8 cellular contexts compared by ENCODE assay signal in genomic region chr10:94545277-94546057, GRCh38. TPM values are rescaled to one million over a fixed set of nuclear protein-coding genes. Genes with fewer than 3 reads are reported as not detected.
DNase-seq lines count a peak whose midpoint lies in the region; ATAC-seq, FAIRE-seq and TF ChIP-seq lines count a peak whose summit lies in the region.

TSS of gene HELLS (plus strand) at chr10:94545788. CDS start at chr10:94545922, 134 bp downstream.

- H2AFZ ChIP-seq in astrocyte (ENCODE audit: low read depth, low read length) (peak within 1 kb of the TSS; percentile 98), hepatocyte (peak within 1 kb of the TSS; percentile 98)

- no peaks in the 10 kb centered on the region for H3K36me3 Mint-ChIP-seq in astrocyte (ENCODE audit: low read depth, unreplicated experiment)

- peak within 1 kb of the TSS; percentile 94 for H3K4me3 Mint-ChIP-seq in astrocyte (ENCODE audit: unreplicated experiment)

- H3K9me3 Mint-ChIP-seq in astrocyte (ENCODE audit: unreplicated experiment): no peaks in the 10 kb centered on the region

- H3K9me3 ChIP-seq in astrocyte (ENCODE audit: insufficient read depth, low read depth, low read length) (no peaks in the 10 kb centered on the region), hepatocyte (ENCODE audit: low read depth) (no peaks in the 10 kb centered on the region)

- peak within 1 kb of the TSS; percentile 99 for H3K9ac ChIP-seq in astrocyte (ENCODE audit: low read length)

- H3K4me1 Mint-ChIP-seq in astrocyte (ENCODE audit: low read depth, unreplicated experiment): peaks cover 1% of the 10 kb centered on the region

- H3K27me3 ChIP-seq in astrocyte (ENCODE audit: insufficient read depth, low read length) (no peaks in the 10 kb centered on the region), hepatocyte (no peaks in the 10 kb centered on the region)

- peak within 1 kb of the TSS; percentile 96 for H3K4me2 ChIP-seq in astrocyte (ENCODE audit: low read length)
- peak within 1 kb of the TSS; percentile 89 for H3K4me2 ChIP-seq in hepatocyte

- no peaks in the 10 kb centered on the region for H3K36me3 ChIP-seq in astrocyte (ENCODE audit: insufficient read depth, low read length)
- H3K36me3 ChIP-seq in hepatocyte (replicated peaks; ENCODE audit: insufficient read depth, low read depth): no peaks in the 10 kb centered on the region

- H3K4me1 ChIP-seq in astrocyte (ENCODE audit: insufficient read depth, low read length) (no peaks in the 10 kb centered on the region), hepatocyte (ENCODE audit: insufficient read depth) (peaks cover 4% of the 10 kb centered on the region)

- peak within 1 kb of the TSS; percentile 90 for H3K27ac ChIP-seq in astrocyte (ENCODE audit: low read depth, low read length)
- H3K27ac ChIP-seq in hepatocyte: peak within 1 kb of the TSS; percentile 84

- FAIRE-seq in GM18507 (lab: Jason Lieb, UNC) (peak; percentile 78), astrocyte (lab: Jason Lieb, UNC) (no peak)

- ATAC-seq in HG02938 (IDR thresholded peaks at IDR 0.05; ENCODE audit: unreplicated experiment): peak; percentile 77

- peak within 1 kb of the TSS; percentile 90 for H3K27ac Mint-ChIP-seq in astrocyte (ENCODE audit: unreplicated experiment)

- under 1% methylated on average over 45 of the region's 56 CpGs for WGBS in hepatocyte (ENCODE audit: low lambda C conversion rate, missing lambda C conversion rate)

- no peaks in the 10 kb centered on the region for H3K27me3 Mint-ChIP-seq in astrocyte (ENCODE audit: low read depth, unreplicated experiment)

- DNase-seq in GM18507 (ENCODE audit: extremely low spot score, insufficient read length, low read depth): peak; percentile 82
- peak; percentile 64 for DNase-seq in NCI-H1694 (lab: John Stamatoyannopoulos, UW)
- DNase-seq in astrocyte (ENCODE audit: low read depth): peak; percentile 66
- peak; percentile 94 for DNase-seq in hepatocyte (ENCODE audit: low spot score)
- DNase-seq in retina: peak; percentile 93
- DNase-seq in cortex of kidney (lab: John Stamatoyannopoulos, UW): no peak

- TF ChIP-seq CTCF in astrocyte (IDR thresholded peaks at IDR 0.05; ENCODE audit: insufficient read depth, low read depth, low read length) (no peak), hepatocyte (IDR thresholded peaks at IDR 0.05; ENCODE audit: poor library complexity) (no peak)

- H3K79me2 ChIP-seq in astrocyte (ENCODE audit: insufficient read depth, low read length) (peaks cover 38% of the 10 kb centered on the region), hepatocyte (peaks cover 25% of the 10 kb centered on the region)

- H4K20me1 ChIP-seq in astrocyte (ENCODE audit: insufficient read depth, low read length) (no peaks in the 10 kb centered on the region), hepatocyte (ENCODE audit: insufficient read depth, poor library complexity, severe bottlenecking) (no peaks in the 10 kb centered on the region)

- no peaks in the 10 kb centered on the region for H3K9me2 ChIP-seq in hepatocyte (replicated peaks; ENCODE audit: insufficient read depth)

- peak within 1 kb of the TSS; percentile 100 for H3K4me3 ChIP-seq in astrocyte (ENCODE audit: insufficient read depth, low read depth, low read length)
- peak within 1 kb of the TSS; percentile 91 for H3K4me3 ChIP-seq in hepatocyte

- intact Hi-C loops in T-helper 2 cell treated with Interferon-gamma antibody and Interleukin-4, amounts not matched to agents 100 ng/mL and 5 ng/mL, for 36 hours (cut with micrococcal nuclease): loop anchor here (1.0 to 10.0 kb wide), 5 partner anchors 11 to 1043 kb away; partner anchors contain the start of genes NOC3L and SORBS1

RNA-seq across cellular contexts. Expression of gene HELLS, which starts in this region (rescaled TPM):
- 160 and 164 TPM in 2 replicates for total RNA-seq in T-helper 2 cell treated with Interferon-gamma antibody and Interleukin-4, amounts not matched to agents 100 ng/mL and 5 ng/mL, for 36 hours
- total RNA-seq in astrocyte: 16.2 and 23.5 TPM in 2 replicates
- 27.0 and 39.4 TPM in 2 replicates for total RNA-seq in hepatocyte
- polyA plus RNA-seq in hepatocyte: 15.8 and 22.2 TPM in 2 replicates
